ENCODE assay signal across 1 cellular context in the genomic region with DNA sequence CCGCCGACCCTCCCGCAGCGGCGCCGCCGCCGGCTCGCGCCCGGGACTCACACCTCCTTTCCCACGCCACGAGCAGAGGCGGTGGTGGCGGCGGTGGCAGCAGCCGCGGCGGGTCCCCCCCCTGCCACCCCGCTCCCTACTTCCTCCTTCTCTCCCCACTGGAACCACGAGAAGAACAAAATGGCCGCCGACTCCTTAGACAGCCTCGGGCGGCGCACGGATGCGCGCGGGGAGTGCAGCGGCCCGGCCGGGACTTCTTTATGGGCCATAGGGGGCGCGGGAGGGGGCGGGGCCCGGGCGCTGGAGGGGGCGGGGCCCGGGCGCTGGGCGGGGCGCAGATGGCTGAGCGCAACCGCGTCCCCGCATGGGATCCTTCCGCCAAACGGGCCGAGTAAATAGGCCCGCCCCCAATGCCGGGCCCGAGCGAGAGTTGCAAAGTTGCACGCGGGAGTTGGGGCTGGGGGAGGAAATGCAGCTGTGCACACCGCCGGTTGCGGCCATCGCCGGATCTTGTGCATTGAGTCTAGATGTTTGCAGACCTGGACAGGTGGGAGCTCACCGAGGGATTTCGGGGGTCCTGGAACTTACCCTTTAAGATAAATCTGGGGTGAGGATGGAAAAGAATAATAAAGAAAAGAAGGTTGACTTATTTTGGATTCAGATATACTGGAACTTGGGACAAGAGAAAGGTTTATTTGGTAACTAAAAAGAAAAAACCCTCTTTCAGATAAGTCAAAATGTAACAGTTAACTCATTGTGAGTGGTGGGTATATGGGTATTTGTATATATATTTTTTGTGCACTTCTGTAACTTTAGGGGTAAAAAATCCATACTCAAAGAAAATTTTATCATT.
A peak's percentile ranks its signal among the peaks of the same experiment; 100 is the strongest.
TF ChIP-seq lines count a peak whose summit lies in the region.

A gene (minus strand): TSS at position 174 of the 853 bp plus-strand sequence. CDS start 184 bp downstream, outside the sequence.

TF ChIP-seq in HEK293, 187 proteins besides CTCF, POLR2A, EP300 and RAD21 (continued from another document and continues in another):
- TF ChIP-seq, protein P1, sequence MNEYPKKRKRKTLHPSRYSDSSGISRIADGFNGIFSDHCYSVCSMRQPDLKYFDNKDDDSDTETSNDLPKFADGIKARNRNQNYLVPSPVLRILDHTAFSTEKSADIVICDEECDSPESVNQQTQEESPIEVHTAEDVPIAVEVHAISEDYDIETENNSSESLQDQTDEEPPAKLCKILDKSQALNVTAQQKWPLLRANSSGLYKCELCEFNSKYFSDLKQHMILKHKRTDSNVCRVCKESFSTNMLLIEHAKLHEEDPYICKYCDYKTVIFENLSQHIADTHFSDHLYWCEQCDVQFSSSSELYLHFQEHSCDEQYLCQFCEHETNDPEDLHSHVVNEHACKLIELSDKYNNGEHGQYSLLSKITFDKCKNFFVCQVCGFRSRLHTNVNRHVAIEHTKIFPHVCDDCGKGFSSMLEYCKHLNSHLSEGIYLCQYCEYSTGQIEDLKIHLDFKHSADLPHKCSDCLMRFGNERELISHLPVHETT (tag by site-specific recombination; IDR thresholded peaks at IDR 0.05), result peak; percentile 72; the same call in 1 of the 2 replicates
- TF ChIP-seq ZNF654 (tag by site-specific recombination; IDR thresholded peaks at IDR 0.05; ENCODE audit: low read depth), result no peak
- TF ChIP-seq KLF16 (tag by site-specific recombination; IDR thresholded peaks at IDR 0.05), result peak; percentile 92
- peak; percentile 77 for TF ChIP-seq ZNF335 (tag by site-specific recombination; conservative IDR thresholded peaks at IDR 0.05)
- TF ChIP-seq, protein P2, sequence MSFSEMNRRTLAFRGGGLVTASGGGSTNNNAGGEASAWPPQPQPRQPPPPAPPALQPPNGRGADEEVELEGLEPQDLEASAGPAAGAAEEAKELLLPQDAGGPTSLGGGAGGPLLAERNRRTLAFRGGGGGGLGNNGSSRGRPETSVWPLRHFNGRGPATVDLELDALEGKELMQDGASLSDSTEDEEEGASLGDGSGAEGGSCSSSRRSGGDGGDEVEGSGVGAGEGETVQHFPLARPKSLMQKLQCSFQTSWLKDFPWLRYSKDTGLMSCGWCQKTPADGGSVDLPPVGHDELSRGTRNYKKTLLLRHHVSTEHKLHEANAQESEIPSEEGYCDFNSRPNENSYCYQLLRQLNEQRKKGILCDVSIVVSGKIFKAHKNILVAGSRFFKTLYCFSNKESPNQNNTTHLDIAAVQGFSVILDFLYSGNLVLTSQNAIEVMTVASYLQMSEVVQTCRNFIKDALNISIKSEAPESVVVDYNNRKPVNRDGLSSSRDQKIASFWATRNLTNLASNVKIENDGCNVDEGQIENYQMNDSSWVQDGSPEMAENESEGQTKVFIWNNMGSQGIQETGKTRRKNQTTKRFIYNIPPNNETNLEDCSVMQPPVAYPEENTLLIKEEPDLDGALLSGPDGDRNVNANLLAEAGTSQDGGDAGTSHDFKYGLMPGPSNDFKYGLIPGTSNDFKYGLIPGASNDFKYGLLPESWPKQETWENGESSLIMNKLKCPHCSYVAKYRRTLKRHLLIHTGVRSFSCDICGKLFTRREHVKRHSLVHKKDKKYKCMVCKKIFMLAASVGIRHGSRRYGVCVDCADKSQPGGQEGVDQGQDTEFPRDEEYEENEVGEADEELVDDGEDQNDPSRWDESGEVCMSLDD (tag by site-specific recombination; IDR thresholded peaks at IDR 0.05), result peak; percentile 77
- peak; percentile 69 for TF ChIP-seq EGR2 (tag by site-specific recombination; IDR thresholded peaks at IDR 0.05; ENCODE audit: low read depth)
- 0 out of 2 replicates have a peak, but pooled peaks have one; percentile 12 for TF ChIP-seq GFI1B (tag by site-specific recombination; IDR thresholded peaks at IDR 0.05)
- TF ChIP-seq IKZF3 (tag by site-specific recombination; IDR thresholded peaks at IDR 0.05), result peak; percentile 77
- TF ChIP-seq ZNF837 (tag by site-specific recombination; IDR thresholded peaks at IDR 0.05), result no peak
- no peak; the same call in 1 of the 2 replicates for TF ChIP-seq ZNF391 (tag by site-specific recombination; IDR thresholded peaks at IDR 0.05; ENCODE audit: borderline replicate concordance, low read depth)
- TF ChIP-seq ZBTB21 (tag by site-specific recombination; IDR thresholded peaks at IDR 0.05), result no peak
- no peak for TF ChIP-seq ZNF843 (tag by site-specific recombination; IDR thresholded peaks at IDR 0.05)
- 0 out of 2 replicates have a peak, but pooled peaks have one; percentile 10 for TF ChIP-seq ZIC2 (tag by site-specific recombination; IDR thresholded peaks at IDR 0.05)
- TF ChIP-seq ZNF544 (tag by site-specific recombination; IDR thresholded peaks at IDR 0.05), result no peak
- 0 out of 2 replicates have a peak, but pooled peaks have one; percentile 12 for TF ChIP-seq ZNF660 (tag by site-specific recombination; IDR thresholded peaks at IDR 0.05)
- no peak for TF ChIP-seq HOXC10 (CRISPR knock-in tag; IDR thresholded peaks at IDR 0.05)
- TF ChIP-seq, protein P3, sequence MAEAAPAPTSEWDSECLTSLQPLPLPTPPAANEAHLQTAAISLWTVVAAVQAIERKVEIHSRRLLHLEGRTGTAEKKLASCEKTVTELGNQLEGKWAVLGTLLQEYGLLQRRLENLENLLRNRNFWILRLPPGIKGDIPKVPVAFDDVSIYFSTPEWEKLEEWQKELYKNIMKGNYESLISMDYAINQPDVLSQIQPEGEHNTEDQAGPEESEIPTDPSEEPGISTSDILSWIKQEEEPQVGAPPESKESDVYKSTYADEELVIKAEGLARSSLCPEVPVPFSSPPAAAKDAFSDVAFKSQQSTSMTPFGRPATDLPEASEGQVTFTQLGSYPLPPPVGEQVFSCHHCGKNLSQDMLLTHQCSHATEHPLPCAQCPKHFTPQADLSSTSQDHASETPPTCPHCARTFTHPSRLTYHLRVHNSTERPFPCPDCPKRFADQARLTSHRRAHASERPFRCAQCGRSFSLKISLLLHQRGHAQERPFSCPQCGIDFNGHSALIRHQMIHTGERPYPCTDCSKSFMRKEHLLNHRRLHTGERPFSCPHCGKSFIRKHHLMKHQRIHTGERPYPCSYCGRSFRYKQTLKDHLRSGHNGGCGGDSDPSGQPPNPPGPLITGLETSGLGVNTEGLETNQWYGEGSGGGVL (tag by site-specific recombination; IDR thresholded peaks at IDR 0.05), result peak; percentile 95
- peak; percentile 54; the same call in 1 of the 2 replicates for TF ChIP-seq ZNF24 (tag by site-specific recombination; IDR thresholded peaks at IDR 0.05)
- peak; percentile 78 for TF ChIP-seq ZEB2 (tag by site-specific recombination; IDR thresholded peaks at IDR 0.05)
- peak; percentile 54 for TF ChIP-seq SP2 (tag by site-specific recombination; IDR thresholded peaks at IDR 0.05)
- TF ChIP-seq ZNF10 (tag by site-specific recombination; IDR thresholded peaks at IDR 0.05), result no peak
- TF ChIP-seq TCF7L2 (IDR thresholded peaks at IDR 0.05; ENCODE audit: borderline replicate concordance, low read depth, low read length), result no peak
- TF ChIP-seq ZNF112 (tag by site-specific recombination; IDR thresholded peaks at IDR 0.05), result no peak
- 0 out of 2 replicates have a peak, but pooled peaks have one; percentile 68 for TF ChIP-seq YY2 (tag by site-specific recombination; IDR thresholded peaks at IDR 0.05)
- no peak for TF ChIP-seq ZNF394 (tag by site-specific recombination; IDR thresholded peaks at IDR 0.05; ENCODE audit: borderline replicate concordance)
- no peak for TF ChIP-seq ZNF274 (IDR thresholded peaks at IDR 0.05; ENCODE audit: low read length)
- TF ChIP-seq ZNF274 (tag by site-specific recombination; IDR thresholded peaks at IDR 0.05; ENCODE audit: borderline replicate concordance), result no peak
- no peak for TF ChIP-seq ZNF266 (tag by site-specific recombination; IDR thresholded peaks at IDR 0.05; ENCODE audit: low read depth)
- TF ChIP-seq ZNF2 (tag by site-specific recombination; IDR thresholded peaks at IDR 0.05), result peak; percentile 80
- TF ChIP-seq SP7 (tag by site-specific recombination; IDR thresholded peaks at IDR 0.05), result peak; percentile 22; the same call in 1 of the 2 replicates
- no peak for TF ChIP-seq ZNF211 (tag by site-specific recombination; IDR thresholded peaks at IDR 0.05; ENCODE audit: low read depth)
- peak; percentile 42 for TF ChIP-seq ZNF341 (tag by site-specific recombination; IDR thresholded peaks at IDR 0.05; ENCODE audit: low read depth)
- TF ChIP-seq, protein P4, sequence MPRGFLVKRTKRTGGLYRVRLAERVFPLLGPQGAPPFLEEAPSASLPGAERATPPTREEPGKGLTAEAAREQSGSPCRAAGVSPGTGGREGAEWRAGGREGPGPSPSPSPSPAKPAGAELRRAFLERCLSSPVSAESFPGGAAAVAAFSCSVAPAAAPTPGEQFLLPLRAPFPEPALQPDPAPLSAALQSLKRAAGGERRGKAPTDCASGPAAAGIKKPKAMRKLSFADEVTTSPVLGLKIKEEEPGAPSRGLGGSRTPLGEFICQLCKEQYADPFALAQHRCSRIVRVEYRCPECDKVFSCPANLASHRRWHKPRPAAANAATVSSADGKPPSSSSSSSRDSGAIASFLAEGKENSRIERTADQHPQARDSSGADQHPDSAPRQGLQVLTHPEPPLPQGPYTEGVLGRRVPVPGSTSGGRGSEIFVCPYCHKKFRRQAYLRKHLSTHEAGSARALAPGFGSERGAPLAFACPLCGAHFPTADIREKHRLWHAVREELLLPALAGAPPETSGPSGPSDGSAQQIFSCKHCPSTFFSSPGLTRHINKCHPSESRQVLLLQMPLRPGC (tag by site-specific recombination; IDR thresholded peaks at IDR 0.05), result no peak
- TF ChIP-seq, protein P5, sequence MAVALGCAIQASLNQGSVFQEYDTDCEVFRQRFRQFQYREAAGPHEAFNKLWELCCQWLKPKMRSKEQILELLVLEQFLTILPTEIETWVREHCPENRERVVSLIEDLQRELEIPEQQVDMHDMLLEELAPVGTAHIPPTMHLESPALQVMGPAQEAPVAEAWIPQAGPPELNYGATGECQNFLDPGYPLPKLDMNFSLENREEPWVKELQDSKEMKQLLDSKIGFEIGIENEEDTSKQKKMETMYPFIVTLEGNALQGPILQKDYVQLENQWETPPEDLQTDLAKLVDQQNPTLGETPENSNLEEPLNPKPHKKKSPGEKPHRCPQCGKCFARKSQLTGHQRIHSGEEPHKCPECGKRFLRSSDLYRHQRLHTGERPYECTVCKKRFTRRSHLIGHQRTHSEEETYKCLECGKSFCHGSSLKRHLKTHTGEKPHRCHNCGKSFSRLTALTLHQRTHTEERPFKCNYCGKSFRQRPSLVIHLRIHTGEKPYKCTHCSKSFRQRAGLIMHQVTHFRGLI (tag by site-specific recombination; IDR thresholded peaks at IDR 0.05), result 0 out of 2 replicates have a peak, but pooled peaks have one; percentile 21
- TF ChIP-seq KLF1 (tag by site-specific recombination; IDR thresholded peaks at IDR 0.05), result peak; percentile 47
- peak; percentile 85 for TF ChIP-seq ZNF366 (tag by site-specific recombination; conservative IDR thresholded peaks at IDR 0.05)
- 0 out of 2 replicates have a peak, but pooled peaks have one; percentile 10 for TF ChIP-seq ZNF146 (tag by site-specific recombination; IDR thresholded peaks at IDR 0.05)
- no peak for TF ChIP-seq ZBTB17 (tag by site-specific recombination; IDR thresholded peaks at IDR 0.05)
- TF ChIP-seq, protein P6, sequence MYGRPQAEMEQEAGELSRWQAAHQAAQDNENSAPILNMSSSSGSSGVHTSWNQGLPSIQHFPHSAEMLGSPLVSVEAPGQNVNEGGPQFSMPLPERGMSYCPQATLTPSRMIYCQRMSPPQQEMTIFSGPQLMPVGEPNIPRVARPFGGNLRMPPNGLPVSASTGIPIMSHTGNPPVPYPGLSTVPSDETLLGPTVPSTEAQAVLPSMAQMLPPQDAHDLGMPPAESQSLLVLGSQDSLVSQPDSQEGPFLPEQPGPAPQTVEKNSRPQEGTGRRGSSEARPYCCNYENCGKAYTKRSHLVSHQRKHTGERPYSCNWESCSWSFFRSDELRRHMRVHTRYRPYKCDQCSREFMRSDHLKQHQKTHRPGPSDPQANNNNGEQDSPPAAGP (tag by site-specific recombination; IDR thresholded peaks at IDR 0.05), result peak; percentile 48; the same call in 1 of the 2 replicates
- TF ChIP-seq ZNF292 (tag by site-specific recombination; IDR thresholded peaks at IDR 0.05; ENCODE audit: borderline replicate concordance, low read depth), result no peak
- no peak for TF ChIP-seq ZNF785 (tag by site-specific recombination; IDR thresholded peaks at IDR 0.05)
- TF ChIP-seq SP3 (tag by site-specific recombination; IDR thresholded peaks at IDR 0.05), result peak; percentile 75
- TF ChIP-seq ZNF324 (tag by site-specific recombination; IDR thresholded peaks at IDR 0.05), result peak; percentile 65
- no peak for TF ChIP-seq ZNF473 (tag by site-specific recombination; IDR thresholded peaks at IDR 0.05)
- TF ChIP-seq, protein P7, sequence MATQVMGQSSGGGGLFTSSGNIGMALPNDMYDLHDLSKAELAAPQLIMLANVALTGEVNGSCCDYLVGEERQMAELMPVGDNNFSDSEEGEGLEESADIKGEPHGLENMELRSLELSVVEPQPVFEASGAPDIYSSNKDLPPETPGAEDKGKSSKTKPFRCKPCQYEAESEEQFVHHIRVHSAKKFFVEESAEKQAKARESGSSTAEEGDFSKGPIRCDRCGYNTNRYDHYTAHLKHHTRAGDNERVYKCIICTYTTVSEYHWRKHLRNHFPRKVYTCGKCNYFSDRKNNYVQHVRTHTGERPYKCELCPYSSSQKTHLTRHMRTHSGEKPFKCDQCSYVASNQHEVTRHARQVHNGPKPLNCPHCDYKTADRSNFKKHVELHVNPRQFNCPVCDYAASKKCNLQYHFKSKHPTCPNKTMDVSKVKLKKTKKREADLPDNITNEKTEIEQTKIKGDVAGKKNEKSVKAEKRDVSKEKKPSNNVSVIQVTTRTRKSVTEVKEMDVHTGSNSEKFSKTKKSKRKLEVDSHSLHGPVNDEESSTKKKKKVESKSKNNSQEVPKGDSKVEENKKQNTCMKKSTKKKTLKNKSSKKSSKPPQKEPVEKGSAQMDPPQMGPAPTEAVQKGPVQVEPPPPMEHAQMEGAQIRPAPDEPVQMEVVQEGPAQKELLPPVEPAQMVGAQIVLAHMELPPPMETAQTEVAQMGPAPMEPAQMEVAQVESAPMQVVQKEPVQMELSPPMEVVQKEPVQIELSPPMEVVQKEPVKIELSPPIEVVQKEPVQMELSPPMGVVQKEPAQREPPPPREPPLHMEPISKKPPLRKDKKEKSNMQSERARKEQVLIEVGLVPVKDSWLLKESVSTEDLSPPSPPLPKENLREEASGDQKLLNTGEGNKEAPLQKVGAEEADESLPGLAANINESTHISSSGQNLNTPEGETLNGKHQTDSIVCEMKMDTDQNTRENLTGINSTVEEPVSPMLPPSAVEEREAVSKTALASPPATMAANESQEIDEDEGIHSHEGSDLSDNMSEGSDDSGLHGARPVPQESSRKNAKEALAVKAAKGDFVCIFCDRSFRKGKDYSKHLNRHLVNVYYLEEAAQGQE (tag by site-specific recombination; IDR thresholded peaks at IDR 0.05), result no peak
- TF ChIP-seq HOXD13 (CRISPR knock-in tag; IDR thresholded peaks at IDR 0.05; ENCODE audit: borderline replicate concordance), result no peak
- TF ChIP-seq ZFP3 (tag by site-specific recombination; IDR thresholded peaks at IDR 0.05; ENCODE audit: low read depth), result no peak
- TF ChIP-seq GLIS2 (tag by site-specific recombination; IDR thresholded peaks at IDR 0.05), result peak; percentile 50; the same call in 1 of the 2 replicates
